In the genomic region with DNA sequence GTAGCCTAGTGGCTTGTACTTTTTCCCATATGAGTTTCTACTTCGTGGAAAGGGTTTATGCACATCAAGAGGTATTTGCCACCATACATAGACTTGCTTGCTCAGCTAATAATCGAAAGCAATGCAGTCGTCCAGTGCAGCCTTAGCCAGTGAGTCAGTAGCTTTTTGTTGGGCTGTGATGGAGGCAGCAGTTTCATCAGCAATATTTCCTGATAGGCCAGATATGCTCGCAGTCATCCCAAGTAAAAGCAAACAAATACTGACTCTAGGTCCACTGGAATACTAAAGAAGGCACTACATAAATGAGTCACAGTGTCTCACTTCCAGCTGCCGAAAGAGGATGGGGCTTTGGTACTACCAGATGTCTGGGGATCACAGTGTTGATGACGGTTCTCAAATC, we compare ENCODE assay signal across 10 cellular contexts. TPM values are rescaled to one million over a fixed set of nuclear protein-coding genes. Genes with fewer than 3 reads are reported as not detected.
DNase-seq lines count a peak whose midpoint lies in the region; ATAC-seq and TF ChIP-seq lines count a peak whose summit lies in the region.
"Had no signal": no experiment of that assay in that cellular context is flagged by ENCODE, and none has a peak within 500 bp of the region (broad histone marks: within the 10 kb centered on the region; RNA-seq: fewer than 3 reads in every experiment).

No MANE protein-coding gene starts in this region.

- peaks cover 2% of the 10 kb centered on the region for H3K27me3 Mint-ChIP-seq in activated T-cell treated with anti-CD3 and anti-CD28 coated beads, Interleukin-2, amount 50 U/mL, for 4 hours (ENCODE audit: low read depth)
- no peaks in the 10 kb centered on the region for H3K27me3 Mint-ChIP-seq in activated T-cell treated with anti-CD3 and anti-CD28 coated beads, Interleukin-2, amount 50 U/mL, for 72 hours (ENCODE audit: low read depth)
- H3K27me3 Mint-ChIP-seq in activated T-helper 1 cell treated with anti-CD3 and anti-CD28 coated beads, Interleukin-12 subunit alpha, Interleukin-12 subunit beta, Interleukin-2, Interleukin-4 antibody, amounts not matched to agents 30 ng/mL and 10 ng/mL and 1 ng/mL, durations not matched to agents 14 hours and 24 hours and 36 hours (ENCODE audit: insufficient read depth), result peaks cover 29% of the 10 kb centered on the region

- peaks cover 3% of the 10 kb centered on the region for H3K27me3 ChIP-seq in foreskin keratinocyte

- TF ChIP-seq CTCF in foreskin keratinocyte (conservative IDR thresholded peaks at IDR 0.05), result no peak

- H3K4me1 Mint-ChIP-seq in activated T-cell treated with anti-CD3 and anti-CD28 coated beads, Interleukin-2, amount 50 U/mL, for 4 hours (ENCODE audit: low read depth), result peaks cover 19% of the 10 kb centered on the region
- H3K4me1 Mint-ChIP-seq in activated T-cell treated with anti-CD3 and anti-CD28 coated beads, Interleukin-2, amount 50 U/mL, for 72 hours (ENCODE audit: low read depth), result peaks cover 15% of the 10 kb centered on the region
- H3K4me1 Mint-ChIP-seq in activated T-helper 1 cell treated with anti-CD3 and anti-CD28 coated beads, Interleukin-12 subunit alpha, Interleukin-12 subunit beta, Interleukin-2, Interleukin-4 antibody, amounts not matched to agents 30 ng/mL and 10 ng/mL and 1 ng/mL, durations not matched to agents 14 hours and 24 hours and 36 hours (ENCODE audit: low read depth), result peaks cover 14% of the 10 kb centered on the region

- H3K36me3 Mint-ChIP-seq in activated T-cell treated with anti-CD3 and anti-CD28 coated beads, Interleukin-2, amount 50 U/mL, for 4 hours (ENCODE audit: insufficient read depth), result no peaks in the 10 kb centered on the region
- no peaks in the 10 kb centered on the region for H3K36me3 Mint-ChIP-seq in activated T-cell treated with anti-CD3 and anti-CD28 coated beads, Interleukin-2, amount 50 U/mL, for 72 hours (ENCODE audit: insufficient read depth in 2 of 2)
- peaks cover 2% of the 10 kb centered on the region for H3K36me3 Mint-ChIP-seq in activated T-helper 1 cell treated with anti-CD3 and anti-CD28 coated beads, Interleukin-12 subunit alpha, Interleukin-12 subunit beta, Interleukin-2, Interleukin-4 antibody, amounts not matched to agents 30 ng/mL and 10 ng/mL and 1 ng/mL, durations not matched to agents 14 hours and 24 hours and 36 hours (ENCODE audit: low read depth)

- no peak overlapping the region for H3K27ac Mint-ChIP-seq in activated T-cell treated with anti-CD3 and anti-CD28 coated beads, Interleukin-2, amount 50 U/mL, for 72 hours
- no peak overlapping the region for H3K27ac Mint-ChIP-seq in activated T-helper 1 cell treated with anti-CD3 and anti-CD28 coated beads, Interleukin-12 subunit alpha, Interleukin-12 subunit beta, Interleukin-2, Interleukin-4 antibody, amounts not matched to agents 30 ng/mL and 10 ng/mL and 1 ng/mL, durations not matched to agents 14 hours and 24 hours and 36 hours

- intact Hi-C loops in activated T-helper 1 cell treated with anti-CD3 and anti-CD28 coated beads, Interleukin-12 subunit alpha, Interleukin-12 subunit beta, Interleukin-2, Interleukin-4 antibody, amounts not matched to agents 30 ng/mL and 10 ng/mL and 1 ng/mL, durations not matched to agents 14 hours and 24 hours and 36 hours (cut with micrococcal nuclease), result loop anchor here (2.0 to 10.0 kb wide), 3 partner anchors 55 to 464 kb away; partner anchors contain the start of gene STK32C

- no peak for DNase-seq in activated T-cell treated with anti-CD3 and anti-CD28 coated beads, Interleukin-2, amount 50 U/mL, for 4 hours
- DNase-seq in activated T-cell treated with anti-CD3 and anti-CD28 coated beads, Interleukin-2, amount 50 U/mL, for 72 hours, result no peak
- DNase-seq in activated T-helper 1 cell treated with anti-CD3 and anti-CD28 coated beads, Interleukin-12 subunit alpha, Interleukin-12 subunit beta, Interleukin-2, Interleukin-4 antibody, amounts not matched to agents 30 ng/mL and 10 ng/mL and 1 ng/mL, durations not matched to agents 14 hours and 24 hours and 36 hours (ENCODE audit: low spot score), result no peak
- peak; percentile 84 to 89 for DNase-seq in foreskin keratinocyte
- no peak for DNase-seq in GM19238 (ENCODE audit: insufficient read length, low spot score)
- DNase-seq in DMS153 treated with DMSO at 0.1 percent for 48 hours (lab: John Stamatoyannopoulos, UW; ENCODE audit: unreplicated experiment), result no peak
- no peak for DNase-seq in foreskin melanocyte
- DNase-seq: esophagus squamous epithelium, NCI-H2227 treated with DMSO at 0.1 percent for 48 hours had no signal

- H3K27ac ChIP-seq in foreskin keratinocyte (no peak overlapping the region), temporal lobe (ENCODE audit: low read depth, low read length) (peak overlapping the region; percentile 9)
- H3K27ac ChIP-seq: esophagus squamous epithelium had no signal

- ATAC-seq in activated T-cell treated with anti-CD3 and anti-CD28 coated beads, Interleukin-2, amount 50 U/mL, for 4 hours, result no peak
- no peak for ATAC-seq in activated T-cell treated with anti-CD3 and anti-CD28 coated beads, Interleukin-2, amount 50 U/mL, for 72 hours (replicated peaks in 1 of 2)
- ATAC-seq in foreskin keratinocyte, result peak; percentile 79

- no peaks in the 10 kb centered on the region for H3K9me3 Mint-ChIP-seq in activated T-cell treated with anti-CD3 and anti-CD28 coated beads, Interleukin-2, amount 50 U/mL, for 4 hours
- no peaks in the 10 kb centered on the region for H3K9me3 Mint-ChIP-seq in activated T-cell treated with anti-CD3 and anti-CD28 coated beads, Interleukin-2, amount 50 U/mL, for 72 hours
- no peaks in the 10 kb centered on the region for H3K9me3 Mint-ChIP-seq in activated T-helper 1 cell treated with anti-CD3 and anti-CD28 coated beads, Interleukin-12 subunit alpha, Interleukin-12 subunit beta, Interleukin-2, Interleukin-4 antibody, amounts not matched to agents 30 ng/mL and 10 ng/mL and 1 ng/mL, durations not matched to agents 14 hours and 24 hours and 36 hours

- H3K4me3 Mint-ChIP-seq in activated T-cell treated with anti-CD3 and anti-CD28 coated beads, Interleukin-2, amount 50 U/mL, for 4 hours, result peak overlapping the region; percentile 70
- H3K4me3 Mint-ChIP-seq in activated T-cell treated with anti-CD3 and anti-CD28 coated beads, Interleukin-2, amount 50 U/mL, for 72 hours, result no peak overlapping the region
- peak overlapping the region; percentile 70 for H3K4me3 Mint-ChIP-seq in activated T-helper 1 cell treated with anti-CD3 and anti-CD28 coated beads, Interleukin-12 subunit alpha, Interleukin-12 subunit beta, Interleukin-2, Interleukin-4 antibody, amounts not matched to agents 30 ng/mL and 10 ng/mL and 1 ng/mL, durations not matched to agents 14 hours and 24 hours and 36 hours

- H3K4me1 ChIP-seq in foreskin keratinocyte, result peaks cover 5% of the 10 kb centered on the region

RNA-seq across cellular contexts. Expression of gene BNIP3, which starts 2.1 kb away (rescaled TPM):
- 10 to 100 TPM; 36.5 to 40.5 (median 38.6) TPM for total RNA-seq in activated T-cell treated with anti-CD3 and anti-CD28 coated beads, Interleukin-2, amount 50 U/mL, for 4 hours
- total RNA-seq in activated T-cell treated with anti-CD3 and anti-CD28 coated beads, Interleukin-2, amount 50 U/mL, for 72 hours, result 10 to 100 TPM; 31.3 to 51.7 TPM
- 43.0 and 48.9 TPM in 2 replicates for total RNA-seq in activated T-helper 1 cell treated with anti-CD3 and anti-CD28 coated beads, Interleukin-12 subunit alpha, Interleukin-12 subunit beta, Interleukin-2, Interleukin-4 antibody, amounts not matched to agents 30 ng/mL and 10 ng/mL and 1 ng/mL, durations not matched to agents 14 hours and 24 hours and 36 hours
- total RNA-seq in foreskin keratinocyte (31.1 and 37.9 TPM in 2 replicates), temporal lobe (29.0 TPM)
- polyA plus RNA-seq in foreskin keratinocyte, result 26.0 and 36.0 TPM in 2 replicates

Comparison
In these comparisons a context has a peak if more than half of its experiments do, and no peak if none do; other contexts are left out.
1. H3K4me3 Mint-ChIP-seq: peak in activated T-cell treated with anti-CD3 and anti-CD28 coated beads, Interleukin-2, amount 50 U/mL, for 4 hours (single experiment) and activated T-helper 1 cell treated with anti-CD3 and anti-CD28 coated beads, Interleukin-12 subunit alpha, Interleukin-12 subunit beta, Interleukin-2, Interleukin-4 antibody, amounts not matched to agents 30 ng/mL and 10 ng/mL and 1 ng/mL, durations not matched to agents 14 hours and 24 hours and 36 hours (single experiment); none in activated T-cell treated with anti-CD3 and anti-CD28 coated beads, Interleukin-2, amount 50 U/mL, for 72 hours (0 of 2).
2. DNase-seq: peak in foreskin keratinocyte (2 of 2); none in activated T-cell treated with anti-CD3 and anti-CD28 coated beads, Interleukin-2, amount 50 U/mL, for 4 hours (single experiment), activated T-cell treated with anti-CD3 and anti-CD28 coated beads, Interleukin-2, amount 50 U/mL, for 72 hours (0 of 2), activated T-helper 1 cell treated with anti-CD3 and anti-CD28 coated beads, Interleukin-12 subunit alpha, Interleukin-12 subunit beta, Interleukin-2, Interleukin-4 antibody, amounts not matched to agents 30 ng/mL and 10 ng/mL and 1 ng/mL, durations not matched to agents 14 hours and 24 hours and 36 hours (single experiment), GM19238 (single experiment), DMS153 treated with DMSO at 0.1 percent for 48 hours (single experiment) and foreskin melanocyte (single experiment).